ENCODE assay signal across 12 cellular contexts in genomic region chr1:232477728-232478127, GRCh38.
DNase-seq lines count a peak whose midpoint lies in the region; ATAC-seq lines count a peak whose summit lies in the region.
"Had no signal": no experiment of that assay in that cellular context is flagged by ENCODE, and none has a peak within 500 bp of the region (broad histone marks: within the 10 kb centered on the region; RNA-seq: fewer than 3 reads in every experiment).

No MANE protein-coding gene starts in this region.

- intact Hi-C loops in Right ventricle myocardium inferior (cut with DNase I) (no loop called here), cardiac septum (cut with DNase I) (no loop called here), aorta (cut with DNase I) (no loop called here)

- DNase-seq in Right ventricle myocardium inferior (ENCODE audit: missing footprints) (no peak), cardiac septum (ENCODE audit: low spot score) (no peak), amniotic epithelial cell (ENCODE audit: low read depth) (peak; percentile 96), islet precursor cell (peak; percentile 68), aorta (no peak), NAMALWA (ENCODE audit: low spot score) (no peak), activated T-cell treated with anti-CD3 and anti-CD28 coated beads for 4 hours (no peak)

- H3K36me3 ChIP-seq in aorta (ENCODE audit: control insufficient read depth in 1 of 2, insufficient read depth in 2 of 2, low read length in 1 of 2), result no peaks in the 10 kb centered on the region

- ATAC-seq in Right ventricle myocardium inferior (peak; percentile 55), aorta (ENCODE audit: low FRiP score) (peak; percentile 75), HG03378 (IDR thresholded peaks at IDR 0.05; ENCODE audit: unreplicated experiment) (no peak)
- ATAC-seq: stimulated activated effector memory CD8-positive, alpha-beta T cell treated with anti-CD3 and anti-CD28 coated beads, Interleukin-12 subunit alpha, Interleukin-12 subunit beta, amount 100 ng/mL, for 72 hours had no signal

- 68% methylated on average over 6 of the region's 6 CpGs for WGBS in aorta, 2 donors

- H3K4me3 ChIP-seq in aorta (ENCODE audit: low read length in 2 of 2), result no peak overlapping the region
- H3K4me3 ChIP-seq: esophagus muscularis mucosa, SK-N-MC had no signal

- peaks cover 2 to 3% of the 10 kb centered on the region in 2 donors for H3K4me1 ChIP-seq in aorta (ENCODE audit: control insufficient read depth in 1 of 2, insufficient read depth in 2 of 2, low read length in 2 of 2)

- no peak overlapping the region for H3K27ac ChIP-seq in aorta (ENCODE audit: low read depth in 1 of 2, low read length in 2 of 2)
- H3K27ac ChIP-seq: KMS-11, SK-N-MC had no signal

- no peaks in the 10 kb centered on the region for H3K27me3 ChIP-seq in aorta (ENCODE audit: control insufficient read depth in 1 of 2, insufficient read depth in 2 of 2, low read length in 1 of 2)
- H3K27me3 ChIP-seq: esophagus muscularis mucosa had no signal

- H3K9me3 ChIP-seq in aorta (ENCODE audit: control insufficient read depth, low read length), result no peaks in the 10 kb centered on the region
- H3K9me3 ChIP-seq: esophagus muscularis mucosa had no signal

Comparison
In these comparisons a context has a peak if more than half of its experiments do, and no peak if none do; other contexts are left out.
1. DNase-seq: peak in amniotic epithelial cell (single experiment) and islet precursor cell (single experiment); none in Right ventricle myocardium inferior (single experiment), cardiac septum (single experiment), aorta (0 of 2), NAMALWA (single experiment) and activated T-cell treated with anti-CD3 and anti-CD28 coated beads for 4 hours (single experiment).